In the genomic region with DNA sequence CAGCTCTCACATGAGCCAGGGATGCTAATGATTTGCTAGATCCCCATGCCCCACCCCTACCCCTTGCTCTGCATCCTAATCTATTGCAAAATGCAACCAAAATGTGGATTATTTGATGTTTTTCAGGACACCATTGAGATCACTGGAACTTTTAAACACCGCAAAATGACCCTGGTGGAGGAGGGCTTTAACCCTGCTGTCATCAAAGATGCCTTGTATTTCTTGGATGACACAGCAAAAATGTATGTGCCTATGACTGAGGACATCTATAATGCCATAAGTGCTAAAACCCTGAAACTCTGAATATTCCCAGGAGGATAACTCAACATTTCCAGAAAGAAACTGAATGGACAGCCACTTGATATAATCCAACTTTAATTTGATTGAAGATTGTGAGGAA, we compare ENCODE assay signal across 23 cellular contexts.
"Had no signal": no experiment of that assay in that cellular context is flagged by ENCODE, and none has a peak within 500 bp of the region (broad histone marks: within the 10 kb centered on the region; RNA-seq: fewer than 3 reads in every experiment).

No MANE protein-coding gene starts in this region.

- DNase-seq: activated B cell treated with CpG ODN at 0.5 μM for 24 hours; activated CD4-positive, alpha-beta T cell treated with anti-CD3 and anti-CD28 coated beads, Interleukin-2, amount 10 ng/mL, durations not matched to agents 24 days and 14 days; activated CD8-positive, alpha-beta memory T cell treated with anti-CD3 and anti-CD28 coated beads, Interleukin-2, amount 50 U/mL, for 4 hours; activated CD8-positive, alpha-beta T cell treated with anti-CD3 and anti-CD28 coated beads, Interleukin-2, amount 10 ng/mL, durations not matched to agents 7 days and 5 days; activated naive CD4-positive, alpha-beta T cell treated with anti-CD3 and anti-CD28 coated beads for 36 hours; activated T-cell treated with anti-CD3 and anti-CD28 coated beads, Interleukin-2, amount 50 U/mL, for 4 hours; anterior cingulate cortex; cortex of kidney; effector CD4-positive, alpha-beta T cell; foreskin fibroblast; left colon; midbrain; nephron progenitor cell; occipital lobe; posterior cingulate gyrus; spleen; stimulated activated CD4-positive, alpha-beta T cell treated with anti-CD3 and anti-CD28 coated beads, Interleukin-4, amount 100 ng/mL, for 4 hours; stimulated activated naive B cell treated with anti-CD40 and anti-IgM and Interleukin-4, amounts not matched to agents 10 μg/mL and 1 μg/mL and 100 μg/mL, for 72 hours; upper lobe of left lung had no signal

- H3K4me3 ChIP-seq: hepatocyte, lung, spleen, thoracic aorta, upper lobe of left lung had no signal

- ATAC-seq: activated CD8-positive, alpha-beta T cell treated with anti-CD3 and anti-CD28 coated beads, Interleukin-2, amount 10 ng/mL, durations not matched to agents 7 days and 5 days; activated T-cell treated with anti-CD3 and anti-CD28 coated beads, Interleukin-2, amount 50 U/mL, for 4 hours; esophagus mucosa; left colon; stimulated activated naive B cell treated with anti-CD40 and anti-IgM and Interleukin-4, amounts not matched to agents 10 μg/mL and 1 μg/mL and 100 μg/mL, for 72 hours had no signal
